ENCODE assay signal across 12 cellular contexts in genomic region chr5:113090336-113091106, GRCh38.
DNase-seq lines count a peak whose midpoint lies in the region; ATAC-seq, FAIRE-seq and TF ChIP-seq lines count a peak whose summit lies in the region.
"Had no signal": no experiment of that assay in that cellular context is flagged by ENCODE, and none has a peak within 500 bp of the region (broad histone marks: within the 10 kb centered on the region; RNA-seq: fewer than 3 reads in every experiment).

No MANE protein-coding gene starts in this region.

- H3K27ac ChIP-seq in kidney (ENCODE audit: low read depth in 2 of 2, low read length in 2 of 2), result no peak overlapping the region

- H3K9me3 Mint-ChIP-seq in MCF 10A (ENCODE audit: unreplicated experiment), result no peaks in the 10 kb centered on the region
- H3K9me3 Mint-ChIP-seq: H9 had no signal

- H3K36me3 ChIP-seq in kidney (ENCODE audit: control insufficient read depth in 1 of 2, insufficient read depth in 2 of 2, low read length in 2 of 2), result no peaks in the 10 kb centered on the region

- H3K27me3 Mint-ChIP-seq in MCF 10A (ENCODE audit: insufficient read depth, unreplicated experiment), result no peaks in the 10 kb centered on the region

- no peak for ATAC-seq in GM18873 (IDR thresholded peaks at IDR 0.05; ENCODE audit: low FRiP score, unreplicated experiment)
- no peak for ATAC-seq in HG02870 (IDR thresholded peaks at IDR 0.05; ENCODE audit: unreplicated experiment)
- no peak for ATAC-seq in GM18511 (IDR thresholded peaks at IDR 0.05; ENCODE audit: unreplicated experiment)

- POLR2A ChIA-PET in MCF 10A (lab: Yijun Ruan, JAX), result interaction anchor here (0.6 to 1.1 kb wide), 2 partner anchors 10 to 72 kb away, joined by 3 to 4 read pairs; no protein-coding TSS in a partner anchor

- peaks cover 0 to 3% of the 10 kb centered on the region in 2 donors for H3K4me1 ChIP-seq in kidney (ENCODE audit: control insufficient read depth in 1 of 2, insufficient read depth in 1 of 2, low read depth in 1 of 2, low read length in 2 of 2)

- peaks cover 25% of the 10 kb centered on the region for H3K4me1 Mint-ChIP-seq in MCF 10A (ENCODE audit: insufficient read depth, unreplicated experiment)

- CTCF ChIA-PET in MCF 10A (lab: Yijun Ruan, JAX), result interaction anchor here (0.9 to 1.2 kb wide), 3 partner anchors 10 to 240 kb away, joined by 3 to 4 read pairs (median 3); no protein-coding TSS in a partner anchor

- DNase-seq in Ammon's horn (ENCODE audit: low spot score), result peak; percentile 26
- DNase-seq in LHCN-M2 (ENCODE audit: low read depth), result peak; percentile 59
- peak; percentile 5 for DNase-seq in MCF 10A (ENCODE audit: unreplicated experiment)
- DNase-seq in myocyte (ENCODE audit: low read depth), result peak; percentile 47
- DNase-seq in kidney, result no peak
- DNase-seq: activated effector memory CD4-positive, alpha-beta T cell treated with Interleukin-2 at 50 U/mL for 16 hours; H9; T-helper 9 cell had no signal

- H3K4me3 Mint-ChIP-seq in MCF 10A (ENCODE audit: unreplicated experiment), result no peak overlapping the region
- H3K4me3 Mint-ChIP-seq: H9 had no signal

- TF ChIP-seq CTCF in MCF 10A (IDR thresholded peaks at IDR 0.05; ENCODE audit: unreplicated experiment), result no peak
- no peak for TF ChIP-seq CTCF in kidney (IDR thresholded peaks at IDR 0.05; ENCODE audit: borderline replicate concordance, extremely low read depth, insufficient read depth)

- intact Hi-C loops in MCF 10A (cut with micrococcal nuclease) (no loop called here), kidney (cut with DNase I) (no loop called here)

- no peak overlapping the region for H3K4me3 ChIP-seq in kidney (ENCODE audit: low read length in 2 of 2)
- H3K4me3 ChIP-seq: smooth muscle cell had no signal

- peaks cover 7% of the 10 kb centered on the region for H3K36me3 Mint-ChIP-seq in MCF 10A (ENCODE audit: insufficient read depth, unreplicated experiment)

- FAIRE-seq in kidney (lab: Jason Lieb, UNC), result no peak

- BruUV-seq in MCF 10A (replicated peaks; lab: Mats Ljungman, UMichigan), result no TSS peak

- no peaks in the 10 kb centered on the region for H3K9me3 ChIP-seq in kidney (ENCODE audit: control insufficient read depth in 1 of 2, low read length in 2 of 2)

- no peak overlapping the region for H3K9ac ChIP-seq in kidney (ENCODE audit: low read length in 2 of 2)

- peak overlapping the region; percentile 0 for H3K27ac Mint-ChIP-seq in MCF 10A (ENCODE audit: low read depth, unreplicated experiment)
- H3K27ac Mint-ChIP-seq: H9 had no signal
